Comparison of ENCODE assay signal across 9 cellular contexts in the genomic region with DNA sequence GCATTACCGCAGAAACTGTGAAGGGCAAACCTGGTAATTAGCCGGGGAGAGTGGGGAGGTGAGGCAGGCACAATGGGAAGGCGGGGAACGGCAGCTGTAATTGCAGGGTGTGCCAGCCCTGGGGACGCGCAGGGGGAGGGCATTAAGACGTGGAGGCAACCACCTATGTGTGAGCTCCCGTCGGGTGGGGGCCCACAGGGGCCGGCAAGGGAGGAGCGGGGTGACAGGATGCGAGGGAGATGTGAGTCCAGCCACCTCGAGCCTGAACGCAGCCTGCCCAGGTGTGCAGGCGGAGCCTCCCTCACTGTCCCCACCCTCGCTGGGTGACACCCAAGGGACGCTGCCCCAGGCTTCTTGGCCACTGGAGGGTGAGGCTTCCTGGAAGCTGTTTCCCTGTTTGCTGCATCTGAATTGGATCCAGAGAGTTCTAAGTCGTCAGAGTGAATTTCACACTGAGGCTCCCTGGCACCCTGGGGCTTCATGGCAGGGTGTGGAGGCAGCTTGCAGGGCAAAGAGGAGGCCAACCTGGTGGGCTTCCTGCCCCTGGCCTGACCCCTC.
DNase-seq lines count a peak whose midpoint lies in the region; ATAC-seq, FAIRE-seq and TF ChIP-seq lines count a peak whose summit lies in the region.
"Had no signal": no experiment of that assay in that cellular context is flagged by ENCODE, and none has a peak within 500 bp of the region (broad histone marks: within the 10 kb centered on the region; RNA-seq: fewer than 3 reads in every experiment).

No MANE protein-coding gene starts in this region.

- no peaks in the 10 kb centered on the region for H3K9me3 Mint-ChIP-seq in nephron

- peaks cover 13% of the 10 kb centered on the region for H3K27me3 Mint-ChIP-seq in nephron (ENCODE audit: low read depth)

- ATAC-seq in GM18520 (IDR thresholded peaks at IDR 0.05; ENCODE audit: unreplicated experiment), result no peak

- H3K27ac Mint-ChIP-seq in nephron, result peak overlapping the region in 2 of 3 experiments; percentile 58 to 86

- H3K4me3 Mint-ChIP-seq in nephron, result no peak overlapping the region

- H3K27me3 ChIP-seq in bronchial epithelial cell (ENCODE audit: control insufficient read depth, insufficient read depth, low read length), result no peaks in the 10 kb centered on the region

- H3K4me1 Mint-ChIP-seq in nephron, result peaks cover 37% of the 10 kb centered on the region

- H3K4me3 ChIP-seq in bronchial epithelial cell (ENCODE audit: low read depth, low read length), result peak overlapping the region; percentile 19

- no peaks in the 10 kb centered on the region for H3K36me3 Mint-ChIP-seq in nephron (ENCODE audit: low read depth)

- DNase-seq in DMS153 treated with DMSO at 0.1 percent for 48 hours (lab: John Stamatoyannopoulos, UW; ENCODE audit: unreplicated experiment), result peak; percentile 30
- peak; percentile 88 for DNase-seq in NCI-H146 (lab: John Stamatoyannopoulos, UW)
- DNase-seq in bronchial epithelial cell (ENCODE audit: low read depth), result peak; percentile 40
- DNase-seq in cerebellar cortex (ENCODE audit: low spot score), result no peak
- DNase-seq in activated CD4-positive, alpha-beta T cell treated with anti-CD3 and anti-CD28 coated beads for 48 hours, result no peak
- DNase-seq in activated CD4-positive, alpha-beta T cell treated with anti-CD3 and anti-CD28 coated beads for 1 hour, result no peak
- DNase-seq: stimulated activated CD4-positive, alpha-beta T cell treated with anti-CD3 and anti-CD28 coated beads, Interleukin-12 subunit alpha, Interleukin-12 subunit beta, amount 100 ng/mL, for 4 hours had no signal

- no peaks in the 10 kb centered on the region for H3K36me3 ChIP-seq in bronchial epithelial cell (ENCODE audit: control insufficient read depth, insufficient read depth, low read length)

- peak; percentile 94 for FAIRE-seq in bronchial epithelial cell (lab: Jason Lieb, UNC)

- TF ChIP-seq CTCF in bronchial epithelial cell (IDR thresholded peaks at IDR 0.05; ENCODE audit: insufficient read depth, low read length, severe bottlenecking) (no peak), nephron (IDR thresholded peaks at IDR 0.05; ENCODE audit: unreplicated experiment in 3 of 3) (no peak)

Comparison
In these comparisons a context has a peak if more than half of its experiments do, and no peak if none do; other contexts are left out.
1. DNase-seq: peak in DMS153 treated with DMSO at 0.1 percent for 48 hours (single experiment), NCI-H146 (single experiment) and bronchial epithelial cell (single experiment); none in cerebellar cortex (single experiment), activated CD4-positive, alpha-beta T cell treated with anti-CD3 and anti-CD28 coated beads for 48 hours (single experiment) and activated CD4-positive, alpha-beta T cell treated with anti-CD3 and anti-CD28 coated beads for 1 hour (single experiment).